In the genomic region with DNA sequence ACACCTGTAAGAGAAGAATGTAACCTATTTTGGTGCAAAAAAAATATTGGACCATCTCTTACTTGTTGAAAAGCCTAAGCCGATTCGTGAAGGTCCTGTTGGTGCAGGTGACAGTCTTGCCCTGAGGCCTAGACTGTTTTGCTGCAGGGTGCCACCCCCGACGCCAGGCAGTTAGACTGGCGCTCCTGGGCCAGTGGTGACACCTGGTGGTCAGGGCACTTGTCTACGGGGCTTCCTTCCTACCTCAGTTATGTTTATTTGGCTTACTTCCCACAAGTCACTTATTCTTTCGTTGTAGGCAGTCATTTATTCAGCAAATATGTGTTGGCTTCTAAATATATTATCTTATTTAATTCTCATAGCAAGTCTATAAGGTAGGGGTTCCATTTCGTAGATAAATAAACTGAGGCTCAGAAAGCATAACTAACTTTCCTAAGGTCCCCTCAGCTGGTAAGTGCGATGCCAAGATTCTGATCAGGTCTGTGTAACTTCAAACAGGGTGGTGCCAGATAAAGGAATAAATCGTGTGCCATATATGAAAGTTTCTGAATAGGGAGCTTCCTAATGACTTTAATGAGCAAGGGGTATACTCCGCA, we compare ENCODE assay signal across 8 cellular contexts. TPM values are rescaled to one million over a fixed set of nuclear protein-coding genes. Genes with fewer than 3 reads are reported as not detected.
A peak's percentile ranks its signal among the peaks of the same experiment; 100 is the strongest.
DNase-seq lines count a peak whose midpoint lies in the region; ATAC-seq and FAIRE-seq lines count a peak whose summit lies in the region.

No MANE protein-coding gene starts in this region.

- H3K27me3 Mint-ChIP-seq in activated T-cell treated with anti-CD3 and anti-CD28 coated beads, Interleukin-2, amount 50 U/mL, for 72 hours (ENCODE audit: low read depth): no peaks in the 10 kb centered on the region

- peak overlapping the region; percentile 93 to 97 for H3K4me3 Mint-ChIP-seq in activated T-cell treated with anti-CD3 and anti-CD28 coated beads, Interleukin-2, amount 50 U/mL, for 72 hours

- peak; percentile 62 for FAIRE-seq in RCC 7860 (lab: Jason Lieb, UNC)

- peaks cover 0 to 1% of the 10 kb centered on the region in 2 donors for H3K36me3 Mint-ChIP-seq in activated T-cell treated with anti-CD3 and anti-CD28 coated beads, Interleukin-2, amount 50 U/mL, for 72 hours (ENCODE audit: insufficient read depth in 2 of 2)

- no peaks in the 10 kb centered on the region for H3K9me3 Mint-ChIP-seq in activated T-cell treated with anti-CD3 and anti-CD28 coated beads, Interleukin-2, amount 50 U/mL, for 72 hours

- intact Hi-C loops in sciatic nerve (cut with DNase I): no loop called here

- ATAC-seq in GM21390 (IDR thresholded peaks at IDR 0.05; ENCODE audit: unreplicated experiment) (peak; percentile 33), sciatic nerve (no peak)
- ATAC-seq in activated T-cell treated with anti-CD3 and anti-CD28 coated beads, Interleukin-2, amount 50 U/mL, for 72 hours (replicated peaks in 1 of 2): peak; percentile 70 to 77

- DNase-seq in DMS153 treated with DMSO at 0.1 percent for 48 hours (lab: John Stamatoyannopoulos, UW; ENCODE audit: unreplicated experiment) (peak; percentile 60), HUDEP-2 (lab: John Stamatoyannopoulos, UW; ENCODE audit: unreplicated experiment in 76 of 76) (peak in 73 of 76 experiments; percentile 3 to 90 (median 78)), RCC 7860 (ENCODE audit: low spot score) (peak; percentile 62), germinal center (ENCODE audit: low spot score) (peak; percentile 74), sciatic nerve (ENCODE audit: low spot score) (peak; percentile 72), NCI-H226 (no peak)
- DNase-seq in activated T-cell treated with anti-CD3 and anti-CD28 coated beads, Interleukin-2, amount 50 U/mL, for 72 hours: peak; percentile 86 to 89

- H3K4me1 Mint-ChIP-seq in activated T-cell treated with anti-CD3 and anti-CD28 coated beads, Interleukin-2, amount 50 U/mL, for 72 hours (ENCODE audit: low read depth): peaks cover 33% of the 10 kb centered on the region

- H3K27ac Mint-ChIP-seq in activated T-cell treated with anti-CD3 and anti-CD28 coated beads, Interleukin-2, amount 50 U/mL, for 72 hours: no peak overlapping the region

RNA-seq across cellular contexts. Expression of a gene that starts 1.9 kb away (rescaled TPM):
- total RNA-seq in activated T-cell treated with anti-CD3 and anti-CD28 coated beads, Interleukin-2, amount 50 U/mL, for 72 hours: 1 to 10 TPM; 8.9 to 9.9 TPM
- 32.3 TPM for total RNA-seq in sciatic nerve
